23 cellular contexts compared by ENCODE assay signal in genomic region chr20:33676652-33677645, GRCh38. TPM values are rescaled to one million over a fixed set of nuclear protein-coding genes. Genes with fewer than 3 reads are reported as not detected.
DNase-seq lines count a peak whose midpoint lies in the region; ATAC-seq and TF ChIP-seq lines count a peak whose summit lies in the region.
"Had no signal": no experiment of that assay in that cellular context is flagged by ENCODE, and none has a peak within 500 bp of the region (broad histone marks: within the 10 kb centered on the region; RNA-seq: fewer than 3 reads in every experiment).

No MANE protein-coding gene starts in this region.

- H2AFZ ChIP-seq in HCT116 (ENCODE audit: low read depth, low read length, poor library complexity, severe bottlenecking), result no peak overlapping the region

- no peaks in the 10 kb centered on the region for H3K27me3 ChIP-seq in HCT116 (ENCODE audit: insufficient read depth, low read length)
- H3K27me3 ChIP-seq: pancreas, thyroid gland had no signal

- peaks cover 15 to 24% of the 10 kb centered on the region in 2 experiments for H3K4me1 ChIP-seq in HCT116 (ENCODE audit: control insufficient read depth in 1 of 2, insufficient read depth in 2 of 2, low read length in 2 of 2)

- no peaks in the 10 kb centered on the region for H3K27me3 Mint-ChIP-seq in stimulated activated memory B cell treated with anti-CD40 and anti-IgM and Interleukin-4, amounts not matched to agents 10 μg/mL and 1 μg/mL and 100 μg/mL, for 72 hours
- H3K27me3 Mint-ChIP-seq in WTC11 (ENCODE audit: low read depth), result no peaks in the 10 kb centered on the region; the same call in 1 of the 2 replicates
- H3K27me3 Mint-ChIP-seq in activated CD4-positive, alpha-beta memory T cell treated with anti-CD3 and anti-CD28 coated beads for 36 hours, result no peaks in the 10 kb centered on the region
- H3K27me3 Mint-ChIP-seq: activated naive CD8-positive, alpha-beta T cell treated with anti-CD3 and anti-CD28 coated beads, Interleukin-2, amount 50 U/mL, for 24 hours; B cell had no signal

- no peaks in the 10 kb centered on the region for H4K20me1 ChIP-seq in HCT116 (ENCODE audit: insufficient read depth)

- H3K4me3 Mint-ChIP-seq in stimulated activated memory B cell treated with anti-CD40 and anti-IgM and Interleukin-4, amounts not matched to agents 10 μg/mL and 1 μg/mL and 100 μg/mL, for 72 hours, result no peak overlapping the region
- H3K4me3 Mint-ChIP-seq in WTC11, result no peak overlapping the region
- H3K4me3 Mint-ChIP-seq in activated CD4-positive, alpha-beta memory T cell treated with anti-CD3 and anti-CD28 coated beads for 36 hours, result no peak overlapping the region
- H3K4me3 Mint-ChIP-seq: activated naive CD8-positive, alpha-beta T cell treated with anti-CD3 and anti-CD28 coated beads, Interleukin-2, amount 50 U/mL, for 24 hours; activated T-cell treated with anti-CD3 and anti-CD28 coated beads, Interleukin-2, amount 50 U/mL, for 72 hours had no signal

- H3K4me1 Mint-ChIP-seq in stimulated activated memory B cell treated with anti-CD40 and anti-IgM and Interleukin-4, amounts not matched to agents 10 μg/mL and 1 μg/mL and 100 μg/mL, for 72 hours, result peaks cover 52% of the 10 kb centered on the region
- peaks cover 30% of the 10 kb centered on the region for H3K4me1 Mint-ChIP-seq in WTC11
- H3K4me1 Mint-ChIP-seq in activated CD4-positive, alpha-beta memory T cell treated with anti-CD3 and anti-CD28 coated beads for 36 hours (ENCODE audit: low read depth), result peaks cover 63% of the 10 kb centered on the region

- no peak overlapping the region for H3K4me3 ChIP-seq in HCT116 (replicated peaks in 1 of 2; ENCODE audit: low read depth in 1 of 2, low read length in 2 of 2)
- H3K4me3 ChIP-seq: GM12878, pancreas, thyroid gland had no signal

- H3K27ac ChIP-seq in HCT116 (ENCODE audit: low read depth, low read length), result peak overlapping the region; percentile 45; the same call in 1 of the 2 replicates
- H3K27ac ChIP-seq in RWPE1, result peak overlapping the region; percentile 84
- H3K27ac ChIP-seq: pancreas had no signal

- ATAC-seq in HCT116 (no peak), WTC11 (no peak), HG02571 (IDR thresholded peaks at IDR 0.05; ENCODE audit: unreplicated experiment) (no peak)
- no peak for ATAC-seq in stimulated activated memory B cell treated with anti-CD40 and anti-IgM and Interleukin-4, amounts not matched to agents 10 μg/mL and 1 μg/mL and 100 μg/mL, for 72 hours
- ATAC-seq: activated naive CD8-positive, alpha-beta T cell treated with anti-CD3 and anti-CD28 coated beads, Interleukin-2, amount 50 U/mL, for 24 hours; activated T-cell treated with anti-CD3 and anti-CD28 coated beads, Interleukin-2, amount 50 U/mL, for 72 hours; GM12878; pancreas had no signal

- TF ChIP-seq CTCF in HCT116 (IDR thresholded peaks at IDR 0.05 in 2 of 3, conservative IDR thresholded peaks at IDR 0.05 in 1 of 3; ENCODE audit: borderline replicate concordance in 1 of 3, insufficient read depth in 1 of 3, low read depth in 2 of 3, low read length in 2 of 3) (no peak), RWPE1 (conservative IDR thresholded peaks at IDR 0.05; ENCODE audit: low read depth) (no peak), WTC11 (IDR thresholded peaks at IDR 0.05) (no peak)

- BruUV-seq in HCT116 (replicated peaks; lab: Mats Ljungman, UMichigan), result no TSS peak

- POLR2A ChIA-PET in HCT116 (lab: Charles Lee) (no interaction called here), RWPE1 (lab: Yijun Ruan, JAX; ENCODE audit: low non-redundant PET) (no interaction called here), WTC11 (lab: Charles Lee) (interaction anchor here (1.1 kb wide), 1 partner anchor 8 kb away, joined by 3 read pairs; no protein-coding TSS in a partner anchor)
- POLR2A ChIA-PET in activated CD4-positive, alpha-beta memory T cell treated with anti-CD3 and anti-CD28 coated beads for 36 hours (lab: Charles Lee), result interaction anchor here (0.7 kb wide), 1 partner anchor 10 kb away, joined by 3 read pairs; no protein-coding TSS in a partner anchor

- no peaks in the 10 kb centered on the region for H3K9me3 Mint-ChIP-seq in stimulated activated memory B cell treated with anti-CD40 and anti-IgM and Interleukin-4, amounts not matched to agents 10 μg/mL and 1 μg/mL and 100 μg/mL, for 72 hours
- H3K9me3 Mint-ChIP-seq in WTC11, result no peaks in the 10 kb centered on the region
- H3K9me3 Mint-ChIP-seq in activated CD4-positive, alpha-beta memory T cell treated with anti-CD3 and anti-CD28 coated beads for 36 hours, result no peaks in the 10 kb centered on the region
- H3K9me3 Mint-ChIP-seq: activated naive CD8-positive, alpha-beta T cell treated with anti-CD3 and anti-CD28 coated beads, Interleukin-2, amount 50 U/mL, for 24 hours; activated T-cell treated with anti-CD3 and anti-CD28 coated beads, Interleukin-2, amount 50 U/mL, for 72 hours had no signal

- CTCF ChIA-PET in HCT116 (lab: Charles Lee) (no interaction called here), RWPE1 (lab: Yijun Ruan, JAX) (interaction anchor here (1.7 kb wide), 1 partner anchor 9 kb away, joined by 10 read pairs; the partner anchor contains the start of gene ACTL10), WTC11 (lab: Charles Lee) (interaction anchor here (4.8 kb wide), 1 partner anchor 9 kb away, joined by 24 read pairs; the partner anchor contains the start of gene ACTL10)
- CTCF ChIA-PET in activated CD4-positive, alpha-beta memory T cell treated with anti-CD3 and anti-CD28 coated beads for 36 hours (lab: Charles Lee), result no interaction called here

- TF ChIP-seq POLR2A in HCT116 (IDR thresholded peaks at IDR 0.05; ENCODE audit: borderline replicate concordance, extremely low read depth, insufficient read depth, insufficient read length), result no peak

- H3K36me3 ChIP-seq in HCT116 (ENCODE audit: control insufficient read depth in 1 of 2, insufficient read depth in 2 of 2, low read length in 2 of 2), result peaks cover 0 to 5% of the 10 kb centered on the region in 2 experiments; a peak in 2 of 4 replicates
- H3K36me3 ChIP-seq: pancreas, thyroid gland had no signal

- no peak for TF ChIP-seq RAD21 in HCT116 (IDR thresholded peaks at IDR 0.05; ENCODE audit: low read depth)

- H3K36me3 Mint-ChIP-seq in stimulated activated memory B cell treated with anti-CD40 and anti-IgM and Interleukin-4, amounts not matched to agents 10 μg/mL and 1 μg/mL and 100 μg/mL, for 72 hours, result no peaks in the 10 kb centered on the region
- peaks cover 27% of the 10 kb centered on the region for H3K36me3 Mint-ChIP-seq in WTC11
- H3K36me3 Mint-ChIP-seq in activated CD4-positive, alpha-beta memory T cell treated with anti-CD3 and anti-CD28 coated beads for 36 hours, result peaks cover 35% of the 10 kb centered on the region

- peak overlapping the region; percentile 26 for H3K27ac Mint-ChIP-seq in stimulated activated memory B cell treated with anti-CD40 and anti-IgM and Interleukin-4, amounts not matched to agents 10 μg/mL and 1 μg/mL and 100 μg/mL, for 72 hours
- no peak overlapping the region for H3K27ac Mint-ChIP-seq in WTC11
- no peak overlapping the region for H3K27ac Mint-ChIP-seq in activated CD4-positive, alpha-beta memory T cell treated with anti-CD3 and anti-CD28 coated beads for 36 hours
- H3K27ac Mint-ChIP-seq: activated naive CD8-positive, alpha-beta T cell treated with anti-CD3 and anti-CD28 coated beads, Interleukin-2, amount 50 U/mL, for 24 hours; activated T-cell treated with anti-CD3 and anti-CD28 coated beads, Interleukin-2, amount 50 U/mL, for 72 hours had no signal

- H3K9me3 ChIP-seq in HCT116 (ENCODE audit: control insufficient read depth in 1 of 2, insufficient read depth in 1 of 2, low read depth in 1 of 2, low read length in 2 of 2), result no peaks in the 10 kb centered on the region
- H3K9me3 ChIP-seq: pancreas, thyroid gland had no signal

- no peak overlapping the region for H3K4me2 ChIP-seq in HCT116 (ENCODE audit: low read length)

- RAD21 ChIA-PET in HCT116 (lab: Charles Lee; ENCODE audit: low non-redundant PET in 1 of 2, low total read pairs in 2 of 2, uncharacterized antibody in 2 of 2, unreplicated experiment in 2 of 2), result no interaction called here

- DNase-seq in HCT116 (ENCODE audit: low read depth, low spot score) (no peak), RWPE1 (ENCODE audit: low spot score) (no peak), germinal center (ENCODE audit: low spot score) (peak; percentile 1), WTC11 (ENCODE audit: low spot score) (no peak), NCI-H345 (lab: John Stamatoyannopoulos, UW) (no peak)
- DNase-seq in activated CD4-positive, alpha-beta memory T cell treated with anti-CD3 and anti-CD28 coated beads for 36 hours, result no peak
- DNase-seq: activated CD4-positive, alpha-beta T cell treated with anti-CD3 and anti-CD28 coated beads, Interleukin-2, amount 50 U/mL, for 1 hour; activated naive CD8-positive, alpha-beta T cell treated with anti-CD3 and anti-CD28 coated beads, Interleukin-2, amount 50 U/mL, for 24 hours; activated T-cell treated with anti-CD3 and anti-CD28 coated beads, Interleukin-2, amount 50 U/mL, for 72 hours; left cardiac atrium; midbrain; NCI-H2029; NCI-H524; pancreas; stimulated activated CD4-positive, alpha-beta T cell treated with anti-CD3 and anti-CD28 coated beads, Interleukin-4, amount 100 ng/mL, for 24 hours; stimulated activated CD8-positive, alpha-beta memory T cell treated with anti-CD3 and anti-CD28 coated beads, Interleukin-4, amount 100 ng/mL, for 48 hours; thyroid gland had no signal

- H3K9ac ChIP-seq in HCT116 (ENCODE audit: low read length), result no peak overlapping the region

- intact Hi-C loops in HCT116 (cut with micrococcal nuclease), result no loop called here
- intact Hi-C loops in activated CD4-positive, alpha-beta memory T cell treated with anti-CD3 and anti-CD28 coated beads for 36 hours (cut with micrococcal nuclease), result no loop called here

- peaks cover 20% of the 10 kb centered on the region; the same call in 1 of the 2 replicates for H3K79me2 ChIP-seq in HCT116 (ENCODE audit: insufficient read depth, low read length)

- no peaks in the 10 kb centered on the region for H3K9me2 ChIP-seq in HCT116 (ENCODE audit: insufficient read depth)

RNA-seq across cellular contexts. Expression of gene NECAB3, which starts 2.7 kb away (rescaled TPM):
- total RNA-seq in HCT116 (2021; ENCODE audit: unreplicated experiment) (48.1 TPM), WTC11 (2021) (29.3 to 38.0 TPM (median 29.7 TPM) in 3 replicates)
- polyA plus RNA-seq in HCT116 (2012), result 27.2 and 28.1 TPM in 2 replicates
- total RNA-seq in activated CD4-positive, alpha-beta memory T cell treated with anti-CD3 and anti-CD28 coated beads for 36 hours, result 10 to 100 TPM; 21.0 to 22.7 TPM

RNA-seq across cellular contexts. Expression of gene E2F1, which starts 9.2 kb away (rescaled TPM):
- total RNA-seq in HCT116 (2021; ENCODE audit: unreplicated experiment) (30.9 TPM), WTC11 (2021) (34.2 to 44.2 TPM (median 34.5 TPM) in 3 replicates)
- 13.9 and 17.0 TPM in 2 replicates for polyA plus RNA-seq in HCT116 (2012)
- total RNA-seq in activated CD4-positive, alpha-beta memory T cell treated with anti-CD3 and anti-CD28 coated beads for 36 hours, result 10 to 100 TPM; 66.8 to 67.8 TPM

RNA-seq across cellular contexts. Expression of gene ACTL10, which starts 10.2 kb away (rescaled TPM):
- total RNA-seq in HCT116 (2021; ENCODE audit: unreplicated experiment) (0.22 TPM), WTC11 (2021) (1.3 to 1.9 TPM (median 1.5 TPM) in 3 replicates)
- 0.06 and 0.07 TPM in 2 replicates for polyA plus RNA-seq in HCT116 (2012)
- 1 to 10 TPM; 1.8 to 2.3 TPM for total RNA-seq in activated CD4-positive, alpha-beta memory T cell treated with anti-CD3 and anti-CD28 coated beads for 36 hours
- total RNA-seq: SK-MEL-5 had no signal

RNA-seq across cellular contexts. Expression of gene C20orf144, which starts 14.8 kb away (rescaled TPM):
- total RNA-seq in HCT116 (2021; ENCODE audit: unreplicated experiment) (0.37 TPM), WTC11 (2021) (0.09 to 0.21 TPM (median 0.14 TPM) in 3 replicates)
- polyA plus RNA-seq in HCT116 (2012), result 0.15 and 0.20 TPM in 2 replicates
- under 1 TPM; 0.26 to 0.31 TPM for total RNA-seq in activated CD4-positive, alpha-beta memory T cell treated with anti-CD3 and anti-CD28 coated beads for 36 hours
- total RNA-seq: SK-MEL-5, skeletal muscle tissue had no signal

RNA-seq across cellular contexts. Expression of gene PXMP4, which starts 43.2 kb away (rescaled TPM):
- total RNA-seq in HCT116 (2021; ENCODE audit: unreplicated experiment), result 9.6 TPM
- polyA plus RNA-seq in HCT116 (2012), result 7.8 and 10.9 TPM in 2 replicates
- 3.3 to 6.0 TPM (median 5.8 TPM) in 3 replicates for total RNA-seq in WTC11 (2021)
- total RNA-seq in activated CD4-positive, alpha-beta memory T cell treated with anti-CD3 and anti-CD28 coated beads for 36 hours, result 10 to 100 TPM in 1 of 2 experiments, 1 to 10 TPM in 1; 8.7 to 11.6 TPM

Comparison
In these comparisons a context has a peak if more than half of its experiments do, and no peak if none do; other contexts are left out.
1. CTCF ChIA-PET loops: an anchor here in RWPE1 (1.7 kb wide) and WTC11 (4.8 kb wide); none called in HCT116 and activated CD4-positive, alpha-beta memory T cell treated with anti-CD3 and anti-CD28 coated beads for 36 hours.
2. POLR2A ChIA-PET loops: an anchor here in WTC11 (1.1 kb wide) and activated CD4-positive, alpha-beta memory T cell treated with anti-CD3 and anti-CD28 coated beads for 36 hours (0.7 kb wide); none called in HCT116 and RWPE1.